In the genomic region with DNA sequence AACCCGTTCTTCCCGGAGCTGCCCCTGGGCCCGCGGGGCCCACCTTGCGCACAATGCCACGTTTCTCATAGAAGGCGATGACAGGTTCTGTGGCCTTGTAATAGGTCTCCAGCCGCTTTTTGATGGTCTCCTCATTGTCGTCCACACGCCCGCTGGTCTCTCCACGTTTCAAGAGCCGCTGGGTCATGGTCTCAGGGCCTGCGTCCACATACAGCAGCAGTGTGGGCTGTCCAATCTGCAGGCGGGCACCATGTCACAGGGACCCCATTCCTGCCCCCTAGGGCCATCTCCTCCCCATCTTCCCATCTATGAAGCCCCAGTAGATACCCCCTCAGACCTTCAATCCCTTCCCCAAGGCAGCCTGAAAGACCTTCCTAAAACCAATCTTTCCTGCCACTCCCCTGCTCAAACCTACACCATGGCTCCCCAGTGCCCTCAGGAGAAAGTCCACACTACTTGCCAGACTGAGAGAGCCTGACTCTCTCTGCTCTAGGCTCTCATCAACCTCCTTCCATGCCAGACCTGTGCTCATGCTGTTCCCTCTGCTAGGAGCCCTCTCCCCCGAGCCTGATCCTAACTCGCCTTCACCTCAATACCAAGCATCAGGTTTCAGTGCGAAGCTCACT, we compare ENCODE assay signal across 24 cellular contexts. TPM values are rescaled to one million over a fixed set of nuclear protein-coding genes. Genes with fewer than 3 reads are reported as not detected.
DNase-seq lines count a peak whose midpoint lies in the region; FAIRE-seq and TF ChIP-seq lines count a peak whose summit lies in the region.
"Had no signal": no experiment of that assay in that cellular context is flagged by ENCODE, and none has a peak within 500 bp of the region (broad histone marks: within the 10 kb centered on the region; RNA-seq: fewer than 3 reads in every experiment).

No MANE protein-coding gene starts in this region.

- peak overlapping the region; percentile 11 for H2BK5ac ChIP-seq in trophoblast cell (ENCODE audit: low read depth, low read length, poor library complexity)

- peak overlapping the region; percentile 26 to 100 (median 88); a peak in 21 of 22 replicates for H3K4me2 ChIP-seq in BLaER1 treated with 17β-estradiol and CSF1 and Interleukin-3, amounts not matched to agents 10 nM and 100 nM
- no peak overlapping the region for H3K4me2 ChIP-seq in endothelial cell of umbilical vein (ENCODE audit: insufficient read depth, low read length)
- H3K4me2 ChIP-seq in trophoblast cell (ENCODE audit: low read length), result no peak overlapping the region
- H3K4me2 ChIP-seq in Karpas-422 (ENCODE audit: low read depth, low read length, poor library complexity, severe bottlenecking), result no peak overlapping the region

- no peaks in the 10 kb centered on the region for H3K9me2 ChIP-seq in Karpas-422 (replicated peaks; ENCODE audit: insufficient read depth, low read length)

- H2BK12ac ChIP-seq in trophoblast cell (ENCODE audit: low read length), result peak overlapping the region; percentile 58

- peak overlapping the region; percentile 62 for H2BK120ac ChIP-seq in trophoblast cell (ENCODE audit: insufficient read depth, low read length, poor library complexity)

- H3K4me3 Mint-ChIP-seq in IgD-negative memory B cell, result no peak overlapping the region
- H3K4me3 Mint-ChIP-seq in osteocyte (ENCODE audit: unreplicated experiment), result no peak overlapping the region
- H3K4me3 Mint-ChIP-seq: activated CD4-positive, alpha-beta memory T cell treated with anti-CD3 and anti-CD28 coated beads for 36 hours; activated naive CD4-positive, alpha-beta T cell treated with anti-CD3 and anti-CD28 coated beads for 36 hours; CD8-positive, alpha-beta T cell; mesothelial cell of epicardium; nephron progenitor cell had no signal

- no peak overlapping the region for H3K4me3 ChIP-seq in BLaER1 treated with 17β-estradiol and CSF1 and Interleukin-3, amounts not matched to agents 10 nM and 100 nM
- H3K4me3 ChIP-seq in endothelial cell of umbilical vein (replicated peaks in 1 of 3; ENCODE audit: insufficient read depth in 1 of 3, low read depth in 1 of 3, low read length in 3 of 3), result no peak overlapping the region
- H3K4me3 ChIP-seq in trophoblast cell (ENCODE audit: low read depth, low read length), result no peak overlapping the region
- no peak overlapping the region for H3K4me3 ChIP-seq in Karpas-422 (ENCODE audit: low read length)
- H3K4me3 ChIP-seq: esophagus muscularis mucosa had no signal

- H3K36me3 Mint-ChIP-seq in IgD-negative memory B cell (peaks cover 2% of the 10 kb centered on the region), osteocyte (ENCODE audit: unreplicated experiment) (peaks cover 21% of the 10 kb centered on the region)
- H3K36me3 Mint-ChIP-seq: activated CD4-positive, alpha-beta memory T cell treated with anti-CD3 and anti-CD28 coated beads for 36 hours; CD8-positive, alpha-beta T cell had no signal

- CTCF ChIA-PET in endothelial cell of umbilical vein (lab: Charles Lee), result interaction anchor here (1.0 to 4.5 kb wide), 9 partner anchors 14 to 133 kb away, joined by 3 to 101 read pairs (median 24); partner anchors contain the start of genes CDK9, ENG and TOR2A

- no peaks in the 10 kb centered on the region for H3K9me3 Mint-ChIP-seq in IgD-negative memory B cell
- no peaks in the 10 kb centered on the region for H3K9me3 Mint-ChIP-seq in osteocyte (ENCODE audit: unreplicated experiment)
- H3K9me3 Mint-ChIP-seq: activated CD4-positive, alpha-beta memory T cell treated with anti-CD3 and anti-CD28 coated beads for 36 hours; activated naive CD4-positive, alpha-beta T cell treated with anti-CD3 and anti-CD28 coated beads for 36 hours; CD8-positive, alpha-beta T cell; mesothelial cell of epicardium; nephron progenitor cell had no signal

- 0 out of 22 replicates have a peak, but pooled peaks cover 0 to 11% (median 0%) of the 10 kb centered on the region in 11 experiments for H4K20me1 ChIP-seq in BLaER1 treated with 17β-estradiol and CSF1 and Interleukin-3, amounts not matched to agents 10 nM and 100 nM
- H4K20me1 ChIP-seq in endothelial cell of umbilical vein (replicated peaks; ENCODE audit: control insufficient read depth, extremely low read depth, insufficient read depth, low read length) (no peaks in the 10 kb centered on the region), Karpas-422 (ENCODE audit: insufficient read depth, low read depth, low read length) (no peaks in the 10 kb centered on the region)

- peaks cover 22 to 25% (median 22%) of the 10 kb centered on the region in 3 donors for H3K4me1 Mint-ChIP-seq in IgD-negative memory B cell
- no peaks in the 10 kb centered on the region for H3K4me1 Mint-ChIP-seq in osteocyte (ENCODE audit: unreplicated experiment)

- TF ChIP-seq POLR2A in endothelial cell of umbilical vein (IDR thresholded peaks at IDR 0.05; ENCODE audit: low read depth, low read length), result no peak

- peaks cover 22% of the 10 kb centered on the region for H3K79me1 ChIP-seq in trophoblast cell (ENCODE audit: low read length)

- no peak for DNase-seq in endothelial cell of umbilical vein (ENCODE audit: low read depth, low spot score)
- DNase-seq in trophoblast cell, result no peak
- DNase-seq in osteocyte (ENCODE audit: extremely low spot score, unreplicated experiment), result no peak
- no peak for DNase-seq in Karpas-422
- DNase-seq in activated CD4-positive, alpha-beta T cell treated with anti-CD3 and anti-CD28 coated beads, Interleukin-2, amount 50 U/mL, for 48 hours, result no peak
- DNase-seq in stimulated activated CD4-positive, alpha-beta T cell treated with anti-CD3 and anti-CD28 coated beads, Interleukin-4, amount 100 ng/mL, for 1 hour, result no peak
- DNase-seq: activated CD4-positive, alpha-beta memory T cell treated with anti-CD3 and anti-CD28 coated beads for 36 hours; activated naive CD4-positive, alpha-beta T cell treated with anti-CD3 and anti-CD28 coated beads for 36 hours; anterior cingulate cortex; CD8-positive, alpha-beta T cell; cerebellar nuclear complex; DMS53; effector CD8-positive, alpha-beta T cell; NCI-H1105; NCI-H446 treated with DMSO at 0.1 percent for 48 hours; nephron progenitor cell; T-helper 2 cell had no signal

- FAIRE-seq in endothelial cell of umbilical vein (lab: Jason Lieb, UNC), result no peak
- FAIRE-seq: GM19239, H1, HTR-8/SVneo had no signal

- no CpG with 5 or more reads among the region's 18 CpGs for WGBS in trophoblast cell (ENCODE audit: extremely low coverage, insufficient coverage, insufficient read length)

- no peaks in the 10 kb centered on the region for H3K9me1 ChIP-seq in endothelial cell of umbilical vein (replicated peaks; ENCODE audit: control insufficient read depth, extremely low read depth, insufficient read depth, low read length)

- no peak overlapping the region for H4K12ac ChIP-seq in trophoblast cell (ENCODE audit: low read depth, low read length)

- H4K91ac ChIP-seq in trophoblast cell (ENCODE audit: low read depth, low read length), result peak overlapping the region; percentile 72

- H3K27ac Mint-ChIP-seq in IgD-negative memory B cell (peak overlapping the region; percentile 76 to 92 (median 83)), osteocyte (ENCODE audit: unreplicated experiment) (no peak overlapping the region)
- H3K27ac Mint-ChIP-seq: activated CD4-positive, alpha-beta memory T cell treated with anti-CD3 and anti-CD28 coated beads for 36 hours; activated naive CD4-positive, alpha-beta T cell treated with anti-CD3 and anti-CD28 coated beads for 36 hours; CD8-positive, alpha-beta T cell; mesothelial cell of epicardium had no signal

- H2AFZ ChIP-seq in endothelial cell of umbilical vein (ENCODE audit: low read depth, low read length) (no peak overlapping the region), trophoblast cell (ENCODE audit: insufficient read depth, low read length, poor library complexity) (no peak overlapping the region), Karpas-422 (ENCODE audit: low read length) (no peak overlapping the region)

- no peak for TF ChIP-seq CTCF in endothelial cell of umbilical vein (IDR thresholded peaks at IDR 0.05; ENCODE audit: extremely low read depth in 1 of 2, insufficient read depth in 1 of 2, low read depth in 1 of 2, low read length in 2 of 2)
- no peak for TF ChIP-seq CTCF in osteocyte (IDR thresholded peaks at IDR 0.05)

- H3K9ac ChIP-seq in BLaER1 treated with 17β-estradiol and CSF1 and Interleukin-3, amounts not matched to agents 10 nM and 100 nM, result peak overlapping the region in 2 of 11 experiments; percentile 24 to 31; a peak in 2 of 22 replicates
- H3K9ac ChIP-seq in endothelial cell of umbilical vein (replicated peaks; ENCODE audit: extremely low read depth, insufficient read depth, low read length) (no peak overlapping the region), trophoblast cell (ENCODE audit: low read length) (no peak overlapping the region), Karpas-422 (ENCODE audit: low read length) (no peak overlapping the region)

- H3K27me3 ChIP-seq in BLaER1 treated with 17β-estradiol and CSF1 and Interleukin-3, amounts not matched to agents 10 nM and 100 nM, result no peaks in the 10 kb centered on the region
- H3K27me3 ChIP-seq in endothelial cell of umbilical vein (ENCODE audit: control insufficient read depth in 2 of 2, insufficient read depth in 2 of 2, low read length in 2 of 2), result no peaks in the 10 kb centered on the region
- no peaks in the 10 kb centered on the region for H3K27me3 ChIP-seq in trophoblast cell (ENCODE audit: insufficient read depth, low read length)
- H3K27me3 ChIP-seq in Karpas-422 (ENCODE audit: low read length), result no peaks in the 10 kb centered on the region
- H3K27me3 ChIP-seq: esophagus muscularis mucosa had no signal

- H3K79me2 ChIP-seq in endothelial cell of umbilical vein (ENCODE audit: control insufficient read depth, insufficient read depth, low read length) (no peaks in the 10 kb centered on the region), trophoblast cell (ENCODE audit: control insufficient read depth, insufficient read depth, low read length, poor library complexity) (no peaks in the 10 kb centered on the region), Karpas-422 (ENCODE audit: low read length) (no peaks in the 10 kb centered on the region)

- no TSS peak for BruUV-seq in endothelial cell of umbilical vein (replicated peaks; lab: Mats Ljungman, UMichigan)

- peak overlapping the region; percentile 17 for H4K8ac ChIP-seq in trophoblast cell (ENCODE audit: low read depth, low read length)

- dilution Hi-C loops in endothelial cell of umbilical vein (cut with MboI; ENCODE audit: extremely low pct_ligation_motif_present, low sequenced_read_pairs), result no loop called here

- POLR2A ChIA-PET in endothelial cell of umbilical vein (lab: Charles Lee), result interaction anchor here (1.1 to 1.3 kb wide), 2 partner anchors 42 to 65 kb away, joined by 3 to 4 read pairs; partner anchors contain the start of gene FPGS

- H3K14ac ChIP-seq in trophoblast cell (ENCODE audit: low read length), result peak overlapping the region; percentile 36

- intact Hi-C loops in endothelial cell of umbilical vein (cut with micrococcal nuclease), result loop anchor here (5.0 kb wide), 1 partner anchor 276 kb away; no protein-coding TSS in a partner anchor

- H3K9me3 ChIP-seq in BLaER1 treated with 17β-estradiol and CSF1 and Interleukin-3, amounts not matched to agents 10 nM and 100 nM (replicated peaks in 1 of 11), result no peaks in the 10 kb centered on the region
- no peaks in the 10 kb centered on the region for H3K9me3 ChIP-seq in endothelial cell of umbilical vein (replicated peaks; ENCODE audit: control insufficient read depth, insufficient read depth, low read length)
- H3K9me3 ChIP-seq in trophoblast cell (ENCODE audit: insufficient read depth, low read depth, low read length), result peaks cover 3% of the 10 kb centered on the region
- no peaks in the 10 kb centered on the region for H3K9me3 ChIP-seq in Karpas-422 (ENCODE audit: low read length)
- H3K9me3 ChIP-seq: esophagus muscularis mucosa had no signal

- peak overlapping the region; percentile 1 for H2AK5ac ChIP-seq in trophoblast cell (ENCODE audit: low read length)

- H3K27me3 Mint-ChIP-seq in IgD-negative memory B cell (no peaks in the 10 kb centered on the region), osteocyte (ENCODE audit: unreplicated experiment) (no peaks in the 10 kb centered on the region)
- H3K27me3 Mint-ChIP-seq: activated CD4-positive, alpha-beta memory T cell treated with anti-CD3 and anti-CD28 coated beads for 36 hours had no signal

- no peak overlapping the region for H3K23ac ChIP-seq in trophoblast cell (ENCODE audit: low read length)

- H3K4me1 ChIP-seq in BLaER1 treated with 17β-estradiol and CSF1 and Interleukin-3, amounts not matched to agents 10 nM and 100 nM, result peaks cover 75 to 94% (median 86%) of the 10 kb centered on the region in 10 experiments
- peaks cover 17% of the 10 kb centered on the region for H3K4me1 ChIP-seq in endothelial cell of umbilical vein (ENCODE audit: control insufficient read depth, extremely low read depth, insufficient read depth, low read length)
- H3K4me1 ChIP-seq in trophoblast cell (ENCODE audit: control insufficient read depth in 1 of 2, insufficient read depth in 2 of 2, low read length in 2 of 2), result peaks cover 20 to 21% of the 10 kb centered on the region in 2 experiments
- H3K4me1 ChIP-seq in Karpas-422 (ENCODE audit: low read length), result no peaks in the 10 kb centered on the region

- H3K27ac ChIP-seq in BLaER1 treated with 17β-estradiol and CSF1 and Interleukin-3, amounts not matched to agents 10 nM and 100 nM, result 0 out of 22 replicates have a peak overlapping the region, but pooled peaks of 1 of the 11 experiments have one; percentile 34
- H3K27ac ChIP-seq in endothelial cell of umbilical vein (ENCODE audit: insufficient read depth, low read depth, low read length), result peak overlapping the region; percentile 54
- H3K27ac ChIP-seq in trophoblast cell (ENCODE audit: low read depth, low read length), result no peak overlapping the region
- no peak overlapping the region for H3K27ac ChIP-seq in Karpas-422 (ENCODE audit: low read length)

- H3K18ac ChIP-seq in trophoblast cell (ENCODE audit: low read length), result no peak overlapping the region

- H3K36me3 ChIP-seq in BLaER1 treated with 17β-estradiol and CSF1 and Interleukin-3, amounts not matched to agents 10 nM and 100 nM, result no peaks in the 10 kb centered on the region
- peaks cover 0 to 20% of the 10 kb centered on the region in 2 experiments for H3K36me3 ChIP-seq in endothelial cell of umbilical vein (ENCODE audit: control insufficient read depth in 2 of 2, extremely low read depth in 1 of 2, insufficient read depth in 2 of 2, low read length in 2 of 2)
- peaks cover 13 to 14% of the 10 kb centered on the region in 2 experiments for H3K36me3 ChIP-seq in trophoblast cell (ENCODE audit: control insufficient read depth in 1 of 2, insufficient read depth in 2 of 2, low read length in 2 of 2)
- no peaks in the 10 kb centered on the region for H3K36me3 ChIP-seq in Karpas-422 (ENCODE audit: insufficient read depth, low read length)

- no peak overlapping the region for H3K4ac ChIP-seq in trophoblast cell (ENCODE audit: low read depth, low read length)

RNA-seq across cellular contexts. Expression of gene AK1, which starts 9.1 kb away (rescaled TPM):
- polyA plus RNA-seq in IgD-negative memory B cell (0.10 TPM), endothelial cell of umbilical vein (148 and 157 TPM in 2 replicates)
- total RNA-seq in endothelial cell of umbilical vein (113 and 115 TPM in 2 replicates), osteocyte (57.6 and 65.8 TPM in 2 replicates)
- 189 and 191 TPM in 2 replicates for polyA plus RNA-seq in endothelial cell of umbilical vein (2011; cell fraction: cytosol; rRNA removed)
- 108 and 134 TPM in 2 replicates for polyA plus RNA-seq in endothelial cell of umbilical vein (2011; cell fraction: nucleus; rRNA removed)
- 173 and 181 TPM in 2 replicates for polyA plus RNA-seq in endothelial cell of umbilical vein (2012)
- 33.5 and 35.7 TPM in 2 replicates for polyA minus RNA-seq in endothelial cell of umbilical vein
- polyA minus RNA-seq in endothelial cell of umbilical vein (2011; cell fraction: cytosol; rRNA and poly(A)+ RNA removed), result 36.3 TPM
- 5.2 TPM in 2 replicates for polyA minus RNA-seq in endothelial cell of umbilical vein (2011; cell fraction: nucleus; rRNA and poly(A)+ RNA removed)
- 33.2 and 34.2 TPM in 2 replicates for polyA plus RNA-seq in trophoblast cell (2013)
- 1.0 and 32.6 TPM in 2 replicates for total RNA-seq in Karpas-422 (2014; rRNA removed; shearing (Covaris generic); ENCODE audit: low replicate concordance)

RNA-seq across cellular contexts. Expression of gene ENG, which starts 13.9 kb away (rescaled TPM):
- 1.8 TPM for polyA plus RNA-seq in IgD-negative memory B cell
- total RNA-seq in endothelial cell of umbilical vein, result 688 and 728 TPM in 2 replicates
- 338 and 355 TPM in 2 replicates for polyA plus RNA-seq in endothelial cell of umbilical vein
- polyA plus RNA-seq in endothelial cell of umbilical vein (2011; cell fraction: cytosol; rRNA removed), result 321 and 356 TPM in 2 replicates
- 246 and 249 TPM in 2 replicates for polyA plus RNA-seq in endothelial cell of umbilical vein (2011; cell fraction: nucleus; rRNA removed)
- polyA plus RNA-seq in endothelial cell of umbilical vein (2012), result 646 and 659 TPM in 2 replicates
- polyA minus RNA-seq in endothelial cell of umbilical vein, result 275 and 289 TPM in 2 replicates
- 28.9 TPM for polyA minus RNA-seq in endothelial cell of umbilical vein (2011; cell fraction: cytosol; rRNA and poly(A)+ RNA removed)
- 123 and 127 TPM in 2 replicates for polyA minus RNA-seq in endothelial cell of umbilical vein (2011; cell fraction: nucleus; rRNA and poly(A)+ RNA removed)
- polyA plus RNA-seq in trophoblast cell (2013), result 68.9 and 73.1 TPM in 2 replicates
- 140 and 143 TPM in 2 replicates for total RNA-seq in osteocyte
- not detected in 2 replicates for total RNA-seq in Karpas-422 (2014; rRNA removed; shearing (Covaris generic); ENCODE audit: low replicate concordance)

RNA-seq across cellular contexts. Expression of gene ST6GALNAC6, which starts 31.0 kb away (rescaled TPM):
- polyA plus RNA-seq in IgD-negative memory B cell, result 38.9 TPM
- 43.0 and 43.5 TPM in 2 replicates for total RNA-seq in endothelial cell of umbilical vein
- 78.9 and 93.6 TPM in 2 replicates for polyA plus RNA-seq in endothelial cell of umbilical vein
- 43.5 and 55.9 TPM in 2 replicates for polyA plus RNA-seq in endothelial cell of umbilical vein (2011; cell fraction: cytosol; rRNA removed)
- 78.4 and 100.0 TPM in 2 replicates for polyA plus RNA-seq in endothelial cell of umbilical vein (2011; cell fraction: nucleus; rRNA removed)
- polyA plus RNA-seq in endothelial cell of umbilical vein (2012), result 27.3 and 41.2 TPM in 2 replicates
- polyA minus RNA-seq in endothelial cell of umbilical vein, result 50.1 and 50.4 TPM in 2 replicates
- 17.7 TPM for polyA minus RNA-seq in endothelial cell of umbilical vein (2011; cell fraction: cytosol; rRNA and poly(A)+ RNA removed)
- polyA minus RNA-seq in endothelial cell of umbilical vein (2011; cell fraction: nucleus; rRNA and poly(A)+ RNA removed), result 20.0 and 24.0 TPM in 2 replicates
- polyA plus RNA-seq in trophoblast cell (2013), result 9.1 and 10.5 TPM in 2 replicates
- 73.4 and 77.0 TPM in 2 replicates for total RNA-seq in osteocyte
- 21.7 and 55.7 TPM in 2 replicates for total RNA-seq in Karpas-422 (2014; rRNA removed; shearing (Covaris generic); ENCODE audit: low replicate concordance)

RNA-seq across cellular contexts. Expression of gene ST6GALNAC4, which starts 48.5 kb away (rescaled TPM):
- polyA plus RNA-seq in IgD-negative memory B cell (32.5 TPM), endothelial cell of umbilical vein (85.3 and 108 TPM in 2 replicates)
- total RNA-seq in endothelial cell of umbilical vein (38.1 and 45.9 TPM in 2 replicates), osteocyte (21.4 and 25.1 TPM in 2 replicates)
- polyA plus RNA-seq in endothelial cell of umbilical vein (2011; cell fraction: cytosol; rRNA removed), result 44.2 and 64.3 TPM in 2 replicates
- 38.1 and 41.5 TPM in 2 replicates for polyA plus RNA-seq in endothelial cell of umbilical vein (2011; cell fraction: nucleus; rRNA removed)
- 39.9 and 49.4 TPM in 2 replicates for polyA plus RNA-seq in endothelial cell of umbilical vein (2012)
- polyA minus RNA-seq in endothelial cell of umbilical vein, result 38.1 and 51.5 TPM in 2 replicates
- 129 TPM for polyA minus RNA-seq in endothelial cell of umbilical vein (2011; cell fraction: cytosol; rRNA and poly(A)+ RNA removed)
- polyA minus RNA-seq in endothelial cell of umbilical vein (2011; cell fraction: nucleus; rRNA and poly(A)+ RNA removed), result 19.7 and 26.7 TPM in 2 replicates
- 5.3 and 5.4 TPM in 2 replicates for polyA plus RNA-seq in trophoblast cell (2013)
- 23.5 and 41.6 TPM in 2 replicates for total RNA-seq in Karpas-422 (2014; rRNA removed; shearing (Covaris generic); ENCODE audit: low replicate concordance)

Comparison
In these comparisons a context has a peak if more than half of its experiments do, and no peak if none do; other contexts are left out.
1. H3K4me2 ChIP-seq: peak in BLaER1 treated with 17β-estradiol and CSF1 and Interleukin-3, amounts not matched to agents 10 nM and 100 nM (11 of 11); none in endothelial cell of umbilical vein (single experiment), trophoblast cell (single experiment) and Karpas-422 (single experiment).
2. RNA of gene ENG, which starts 13.9 kb away (total RNA-seq): 688 to 728 TPM in endothelial cell of umbilical vein and 140 to 143 TPM in osteocyte; not detected in Karpas-422; every median in the first group is over 100 times any median in the second.